Comparison of ENCODE assay signal across 1 cellular context in genomic region chr11:33944693-33945424, GRCh38.
A peak's percentile ranks its signal among the peaks of the same experiment; 100 is the strongest.
TF ChIP-seq lines count a peak whose summit lies in the region.

No MANE protein-coding gene starts in this region.

TF ChIP-seq in K562, 482 proteins besides CTCF, POLR2A, EP300 and RAD21 (continued from another document and continues in another):
- TF ChIP-seq RREB1 (CRISPR knock-in tag; IDR thresholded peaks at IDR 0.05) (peak; percentile 79; the same call in 1 of the 2 replicates), HDGF (IDR thresholded peaks at IDR 0.05) (peak; percentile 94), NR2F6 (CRISPR knock-in tag; IDR thresholded peaks at IDR 0.05) (no peak), E2F1 (CRISPR knock-in tag; IDR thresholded peaks at IDR 0.05) (peak; percentile 35; the same call in 1 of the 2 replicates), SMAD1 (IDR thresholded peaks at IDR 0.05; ENCODE audit: low read depth, low read length, partially characterized antibody) (peak; percentile 96), NFIX (CRISPR knock-in tag; IDR thresholded peaks at IDR 0.05; ENCODE audit: low read depth) (no peak), CBFB (CRISPR knock-in tag; IDR thresholded peaks at IDR 0.05) (peak; percentile 91), FOXJ3 (CRISPR knock-in tag; IDR thresholded peaks at IDR 0.05) (no peak), HDAC8 (tag; IDR thresholded peaks at IDR 0.05) (peak; percentile 54; the same call in 1 of the 2 replicates), E2F6 (IDR thresholded peaks at IDR 0.05; ENCODE audit: borderline replicate concordance in 1 of 2, extremely low read depth in 1 of 2, insufficient read depth in 1 of 2, insufficient read length in 1 of 2, low read depth in 1 of 2, low read length in 1 of 2, poor library complexity in 1 of 2, severe bottlenecking in 1 of 2) (peak in 1 of 2 experiments; percentile 25), FOXK2 (conservative IDR thresholded peaks at IDR 0.05 in 1 of 2, IDR thresholded peaks at IDR 0.05 in 1 of 2; ENCODE audit: low read depth in 2 of 2) (peak in 1 of 2 experiments; percentile 52; a peak in 2 of 4 replicates), STAG1 (CRISPR knock-in tag; IDR thresholded peaks at IDR 0.05; ENCODE audit: borderline replicate concordance) (no peak), JUND (IDR thresholded peaks at IDR 0.05; ENCODE audit: borderline replicate concordance, low read depth, low read length) (peak; percentile 86), JUND (tag; IDR thresholded peaks at IDR 0.05; ENCODE audit: borderline replicate concordance, low read depth, low read length) (peak; percentile 76; the same call in 2 of the 3 replicates), ZKSCAN1 (IDR thresholded peaks at IDR 0.05; ENCODE audit: low read depth, low read length) (peak; percentile 84), KDM4B (IDR thresholded peaks at IDR 0.05; ENCODE audit: borderline replicate concordance in 2 of 2, low read depth in 1 of 2) (no peak), SMAD4 (CRISPR knock-in tag; conservative IDR thresholded peaks at IDR 0.05) (peak; percentile 99), ZNF740 (CRISPR knock-in tag; IDR thresholded peaks at IDR 0.05) (no peak), ZNF740 (tag; IDR thresholded peaks at IDR 0.05) (no peak), FOXA1 (IDR thresholded peaks at IDR 0.05; ENCODE audit: borderline replicate concordance) (no peak), PHF21A (IDR thresholded peaks at IDR 0.05; ENCODE audit: borderline replicate concordance, low read depth) (peak; percentile 82; the same call in 1 of the 2 replicates), MTA2 (IDR thresholded peaks at IDR 0.05; ENCODE audit: low read depth) (peak; percentile 100), ZNF274 (IDR thresholded peaks at IDR 0.05; ENCODE audit: borderline replicate concordance, low read depth, low read length) (peak; percentile 94), VEZF1 (CRISPR knock-in tag; IDR thresholded peaks at IDR 0.05) (peak; percentile 88), ZNF134 (CRISPR knock-in tag; conservative IDR thresholded peaks at IDR 0.05) (peak; percentile 62; the same call in 1 of the 2 replicates), MCM7 (IDR thresholded peaks at IDR 0.05) (no peak), ZNF224 (CRISPR knock-in tag; IDR thresholded peaks at IDR 0.05) (no peak), HCFC1 (IDR thresholded peaks at IDR 0.05; ENCODE audit: low read depth, low read length) (no peak), TEAD4 (IDR thresholded peaks at IDR 0.05; ENCODE audit: low read length) (peak; percentile 100), TEAD4 (CRISPR knock-in tag; IDR thresholded peaks at IDR 0.05; ENCODE audit: borderline replicate concordance) (no peak), HLTF (IDR thresholded peaks at IDR 0.05) (peak; percentile 99), CBFA2T2 (conservative IDR thresholded peaks at IDR 0.05) (peak; percentile 100), C11orf30 (IDR thresholded peaks at IDR 0.05; ENCODE audit: low read depth) (peak; percentile 87), MECOM (CRISPR knock-in tag; IDR thresholded peaks at IDR 0.05) (peak; percentile 94), RBM34 (IDR thresholded peaks at IDR 0.05; ENCODE audit: borderline replicate concordance, insufficient read depth, low read length) (no peak), MTA1 (IDR thresholded peaks at IDR 0.05; ENCODE audit: borderline replicate concordance) (peak; percentile 88), MBD2 (IDR thresholded peaks at IDR 0.05; ENCODE audit: borderline replicate concordance, low read depth) (peak; percentile 96), ZNF41 (CRISPR knock-in tag; conservative IDR thresholded peaks at IDR 0.05) (peak; percentile 75; the same call in 1 of the 2 replicates), HMG20A (CRISPR knock-in tag; conservative IDR thresholded peaks at IDR 0.05) (no peak), ZNF395 (CRISPR knock-in tag; IDR thresholded peaks at IDR 0.05) (peak; percentile 99), PTBP1 (IDR thresholded peaks at IDR 0.05; ENCODE audit: low read depth, low read length) (peak; percentile 95; the same call in 1 of the 2 replicates), GATAD2A (IDR thresholded peaks at IDR 0.05) (peak; percentile 89), PKNOX1 (IDR thresholded peaks at IDR 0.05) (peak; percentile 78), SETDB1 (IDR thresholded peaks at IDR 0.05; ENCODE audit: low read length) (no peak), ZBTB9 (CRISPR knock-in tag; IDR thresholded peaks at IDR 0.05) (peak; percentile 93; the same call in 1 of the 2 replicates), SRSF9 (IDR thresholded peaks at IDR 0.05; ENCODE audit: borderline replicate concordance, low read depth, low read length) (no peak), NCOR1 (IDR thresholded peaks at IDR 0.05) (peak; percentile 100), RAD51 (IDR thresholded peaks at IDR 0.05; ENCODE audit: borderline replicate concordance, low read depth) (peak; percentile 65; the same call in 1 of the 2 replicates), ZNF507 (tag; conservative IDR thresholded peaks at IDR 0.05) (no peak), KDM5B (IDR thresholded peaks at IDR 0.05; ENCODE audit: insufficient replicate concordance, low read depth, low read length) (no peak), GTF3C2 (IDR thresholded peaks at IDR 0.05; ENCODE audit: borderline replicate concordance, extremely low read depth, insufficient read length) (no peak), ZBTB1 (CRISPR knock-in tag; IDR thresholded peaks at IDR 0.05; ENCODE audit: borderline replicate concordance, low read depth) (peak; percentile 69; the same call in 1 of the 2 replicates), ILF3 (IDR thresholded peaks at IDR 0.05; ENCODE audit: borderline replicate concordance) (no peak)
